ENCODE assay signal across 14 cellular contexts in genomic region chr6:10422282-10423034, GRCh38. TPM values are rescaled to one million over a fixed set of nuclear protein-coding genes. Genes with fewer than 3 reads are reported as not detected.
DNase-seq lines count a peak whose midpoint lies in the region; ATAC-seq and TF ChIP-seq lines count a peak whose summit lies in the region.
"Had no signal": no experiment of that assay in that cellular context is flagged by ENCODE, and none has a peak within 500 bp of the region (broad histone marks: within the 10 kb centered on the region; RNA-seq: fewer than 3 reads in every experiment).

No MANE protein-coding gene starts in this region.

- peaks cover 17 to 33% (median 27%) of the 10 kb centered on the region in 3 donors for H3K4me1 Mint-ChIP-seq in naive B cell

- intact Hi-C loops in Panc1 (cut with micrococcal nuclease; ENCODE audit: unreplicated experiment): no loop called here

- peaks cover 6 to 45% (median 17%) of the 10 kb centered on the region in 7 donors for H3K9me3 Mint-ChIP-seq in naive B cell
- H3K9me3 Mint-ChIP-seq: CD4-positive, alpha-beta T cell had no signal

- H3K27me3 ChIP-seq in DOHH2 (ENCODE audit: control insufficient read depth, low read length) (peaks cover 59% of the 10 kb centered on the region), Panc1 (ENCODE audit: control insufficient read depth, insufficient read depth, low read length) (no peaks in the 10 kb centered on the region), tibial nerve (peaks cover 0 to 90% of the 10 kb centered on the region in 2 donors)

- peak overlapping the region in 3 of 8 donors; percentile 22 to 45 (median 39) for H3K4me3 Mint-ChIP-seq in naive B cell
- H3K4me3 Mint-ChIP-seq: CD4-positive, alpha-beta T cell; T-helper 17 cell had no signal

- H3F3A ChIP-seq in DOHH2 (ENCODE audit: control insufficient read depth, insufficient read depth): no peaks in the 10 kb centered on the region

- peaks cover 9 to 29% of the 10 kb centered on the region in 2 donors for H3K36me3 Mint-ChIP-seq in naive B cell

- H3K9me3 ChIP-seq in DOHH2 (ENCODE audit: control insufficient read depth, insufficient read depth, low read length) (no peaks in the 10 kb centered on the region), Panc1 (ENCODE audit: control insufficient read depth, insufficient read depth, low read depth, low read length) (no peaks in the 10 kb centered on the region), tibial nerve (no peaks in the 10 kb centered on the region)
- H3K9me3 ChIP-seq: BE2C had no signal

- in situ Hi-C loops in Panc1 (cut with HindIII; ENCODE audit: low pct_unique_long_range_greater_than_20kb, low sequenced_read_pairs): no loop called here

- TF ChIP-seq CTCF in 22Rv1 (IDR thresholded peaks at IDR 0.05) (no peak), DOHH2 (IDR thresholded peaks at IDR 0.05; ENCODE audit: low read depth, low read length, poor library complexity, severe bottlenecking) (no peak), Panc1 (IDR thresholded peaks at IDR 0.05) (no peak), tibial nerve (IDR thresholded peaks at IDR 0.05) (no peak)

- BruUV-seq in Panc1 (replicated peaks; lab: Mats Ljungman, UMichigan): no TSS peak

- no peak for DNase-seq in Panc1 (ENCODE audit: low read depth, low spot score)
- no peak for DNase-seq in naive B cell
- DNase-seq in GM03348 (ENCODE audit: low spot score): no peak
- no peak for DNase-seq in SW480 (ENCODE audit: low spot score)
- no peak for DNase-seq in tibial nerve (ENCODE audit: low spot score in 2 of 2)
- no peak for DNase-seq in stimulated activated CD4-positive, alpha-beta T cell treated with anti-CD3 and anti-CD28 coated beads, Interleukin-12 subunit alpha, Interleukin-12 subunit beta, amount 100 ng/mL, for 4 hours
- DNase-seq: BE2C; CD4-positive, alpha-beta T cell; DMS 273 treated with DMSO at 0.1 percent for 48 hours; Right ventricle myocardium superior; T-helper 17 cell had no signal

- H3K27me3 Mint-ChIP-seq in naive B cell: peaks cover 65 to 90% (median 85%) of the 10 kb centered on the region in 3 donors

- H3K4me3 ChIP-seq in DOHH2 (ENCODE audit: low read length) (no peak overlapping the region), Panc1 (ENCODE audit: low read depth in 2 of 2, low read length in 2 of 2) (no peak overlapping the region), tibial nerve (no peak overlapping the region)
- H3K4me3 ChIP-seq: K562 had no signal

- POLR2A ChIA-PET in Panc1 (lab: Charles Lee): no interaction called here

- TF ChIP-seq POLR2A in tibial nerve (IDR thresholded peaks at IDR 0.05): no peak

- no peak for ATAC-seq in Panc1
- no peak for ATAC-seq in naive B cell (ENCODE audit: low read depth in 2 of 2)
- ATAC-seq: T-helper 17 cell had no signal

- H3K4me2 ChIP-seq in DOHH2 (ENCODE audit: low read length): peak overlapping the region; percentile 53

- peak overlapping the region in 5 of 6 donors; percentile 32 to 86 (median 56) for H3K27ac Mint-ChIP-seq in naive B cell
- H3K27ac Mint-ChIP-seq: CD4-positive, alpha-beta T cell; T-helper 17 cell had no signal

- WGBS in tibial nerve, 2 donors: 28 to 39% methylated on average over 11 to 15 of the region's 26 CpGs

- H3K9me2 ChIP-seq in DOHH2 (replicated peaks; ENCODE audit: control insufficient read depth, low read length): no peaks in the 10 kb centered on the region

- no peaks in the 10 kb centered on the region for H4K20me1 ChIP-seq in DOHH2 (ENCODE audit: control insufficient read depth, insufficient read depth, low read depth, low read length)

- no peaks in the 10 kb centered on the region for H3K36me3 ChIP-seq in DOHH2 (ENCODE audit: control insufficient read depth, low read length)
- no peaks in the 10 kb centered on the region for H3K36me3 ChIP-seq in Panc1 (ENCODE audit: control insufficient read depth, insufficient read depth, low read length)
- H3K36me3 ChIP-seq in tibial nerve: no peaks in the 10 kb centered on the region
- H3K36me3 ChIP-seq: BE2C had no signal

- H3K27ac ChIP-seq in 22Rv1: peak overlapping the region; percentile 53
- no peak overlapping the region for H3K27ac ChIP-seq in DOHH2 (ENCODE audit: low read depth, low read length)
- H3K27ac ChIP-seq in Panc1 (ENCODE audit: low read length): peak overlapping the region; percentile 55
- H3K27ac ChIP-seq in tibial nerve: no peak overlapping the region

- CTCF ChIA-PET in Panc1 (lab: Charles Lee): no interaction called here

- H3K4me1 ChIP-seq in DOHH2 (ENCODE audit: control insufficient read depth, low read length) (peaks cover 32% of the 10 kb centered on the region), Panc1 (ENCODE audit: control insufficient read depth, insufficient read depth, low read length) (peaks cover 54% of the 10 kb centered on the region), tibial nerve (peaks cover 0 to 57% (median 7%) of the 10 kb centered on the region in 4 donors)
- H3K4me1 ChIP-seq: BE2C had no signal

- no peak for TF ChIP-seq EP300 in tibial nerve (IDR thresholded peaks at IDR 0.05)

- H3K79me2 ChIP-seq in DOHH2 (ENCODE audit: control insufficient read depth, low read length): no peaks in the 10 kb centered on the region

RNA-seq across cellular contexts. Expression of gene TFAP2A, which starts 7.6 kb away (rescaled TPM):
- total RNA-seq in Panc1 (2021; ENCODE audit: unreplicated experiment): 83.9 TPM
- polyA plus RNA-seq in Panc1 (2012; ENCODE audit: insufficient read length): 95.0 TPM
- not detected for polyA plus RNA-seq in naive B cell (ENCODE audit: low read depth in 6 of 6)
- 1 to 10 TPM in 1 of 4 donors, under 1 TPM in 2, not detected in 1; 0.20 to 1.2 (median 0.66) TPM for total RNA-seq in tibial nerve

Comparison
In these comparisons a context has a peak if more than half of its experiments do, and no peak if none do; other contexts are left out.
1. H3K27ac ChIP-seq: peak in 22Rv1 (single experiment) and Panc1 (single experiment); none in DOHH2 (single experiment) and tibial nerve (0 of 4).
2. RNA of gene TFAP2A, which starts 7.6 kb away (total RNA-seq): 83.9 TPM in Panc1 (single experiment); 0.20 to 1.2 TPM in tibial nerve; every median in the first group is over 10 times any median in the second.